Comparison of ENCODE assay signal across 1 cellular context in the genomic region with DNA sequence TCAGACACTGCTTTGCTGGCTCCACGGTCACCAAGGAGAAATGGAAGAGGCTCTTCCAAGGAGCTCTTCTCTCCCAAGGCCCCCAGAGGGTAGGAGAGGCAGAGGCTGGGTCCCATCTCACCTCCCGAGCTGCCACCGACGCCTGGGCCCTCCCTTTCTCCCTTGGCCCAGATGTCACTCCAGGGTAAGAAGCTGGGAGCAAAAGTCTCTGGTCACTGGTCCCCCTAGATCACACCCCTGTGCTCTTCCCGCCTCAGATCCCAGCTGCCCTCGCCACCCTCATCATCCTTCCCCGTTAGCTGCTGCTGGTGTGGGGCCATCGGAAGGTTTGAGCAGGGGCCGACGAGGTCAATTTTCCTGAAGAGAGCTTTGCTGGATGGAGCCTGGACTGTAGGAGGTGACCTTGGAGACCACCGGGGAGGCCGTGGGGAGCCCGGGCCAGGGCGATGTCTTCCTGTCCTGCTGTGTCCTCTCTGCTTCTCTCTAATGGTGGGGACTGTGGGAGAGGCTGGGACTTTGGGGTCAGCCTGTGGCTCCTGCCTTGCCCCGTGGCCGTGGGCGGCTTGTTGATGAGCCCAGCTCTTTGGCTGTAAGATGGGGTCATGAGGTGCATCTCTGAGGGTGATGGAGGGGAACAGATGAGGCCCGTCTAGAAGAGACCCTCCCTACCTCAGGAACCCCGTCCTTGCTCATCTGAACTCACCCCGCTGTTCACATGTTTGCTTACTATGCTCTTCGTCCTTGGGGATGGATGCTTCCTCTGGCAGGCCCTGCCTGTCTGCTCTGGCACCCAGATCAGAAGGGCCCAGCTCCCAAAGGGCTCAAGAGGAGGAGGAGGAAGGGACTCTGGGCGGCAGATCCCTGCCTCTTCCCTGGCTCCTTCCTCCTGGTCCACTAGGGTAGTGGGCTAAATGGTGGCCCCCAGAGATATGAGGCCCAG.
TF ChIP-seq lines count a peak whose summit lies in the region.

No MANE protein-coding gene starts in this region.

TF ChIP-seq in A549, 52 proteins besides CTCF, POLR2A, EP300 and RAD21:
- TF ChIP-seq JUN (IDR thresholded peaks at IDR 0.05) (no peak), ZNF302 (CRISPR knock-in tag; IDR thresholded peaks at IDR 0.05) (no peak), MYC (IDR thresholded peaks at IDR 0.05; ENCODE audit: borderline replicate concordance, low read length) (no peak), POLR2AphosphoS2 (conservative IDR thresholded peaks at IDR 0.05; ENCODE audit: low read length) (no peak), KDM5A (IDR thresholded peaks at IDR 0.05) (no peak), ZC3H11A (IDR thresholded peaks at IDR 0.05) (no peak), CHD2 (IDR thresholded peaks at IDR 0.05; ENCODE audit: low read length, partially characterized antibody) (no peak), ESRRA (IDR thresholded peaks at IDR 0.05; ENCODE audit: borderline replicate concordance, low read length) (no peak), FOSB (CRISPR knock-in tag; IDR thresholded peaks at IDR 0.05) (no peak), HOXA7 (CRISPR knock-in tag; IDR thresholded peaks at IDR 0.05) (no peak), JUNB (IDR thresholded peaks at IDR 0.05) (no peak), TP53 (CRISPR knock-in tag; IDR thresholded peaks at IDR 0.05) (no peak), RCOR1 (IDR thresholded peaks at IDR 0.05; ENCODE audit: low read depth, low read length) (no peak)
- TF ChIP-seq, protein P1, sequence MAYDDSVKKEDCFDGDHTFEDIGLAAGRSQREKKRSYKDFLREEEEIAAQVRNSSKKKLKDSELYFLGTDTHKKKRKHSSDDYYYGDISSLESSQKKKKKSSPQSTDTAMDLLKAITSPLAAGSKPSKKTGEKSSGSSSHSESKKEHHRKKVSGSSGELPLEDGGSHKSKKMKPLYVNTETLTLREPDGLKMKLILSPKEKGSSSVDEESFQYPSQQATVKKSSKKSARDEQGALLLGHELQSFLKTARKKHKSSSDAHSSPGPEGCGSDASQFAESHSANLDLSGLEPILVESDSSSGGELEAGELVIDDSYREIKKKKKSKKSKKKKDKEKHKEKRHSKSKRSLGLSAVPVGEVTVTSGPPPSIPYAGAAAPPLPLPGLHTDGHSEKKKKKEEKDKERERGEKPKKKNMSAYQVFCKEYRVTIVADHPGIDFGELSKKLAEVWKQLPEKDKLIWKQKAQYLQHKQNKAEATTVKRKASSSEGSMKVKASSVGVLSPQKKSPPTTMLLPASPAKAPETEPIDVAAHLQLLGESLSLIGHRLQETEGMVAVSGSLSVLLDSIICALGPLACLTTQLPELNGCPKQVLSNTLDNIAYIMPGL (CRISPR knock-in tag; IDR thresholded peaks at IDR 0.05; ENCODE audit: borderline replicate concordance) = no peak
- TF ChIP-seq, protein P2, sequence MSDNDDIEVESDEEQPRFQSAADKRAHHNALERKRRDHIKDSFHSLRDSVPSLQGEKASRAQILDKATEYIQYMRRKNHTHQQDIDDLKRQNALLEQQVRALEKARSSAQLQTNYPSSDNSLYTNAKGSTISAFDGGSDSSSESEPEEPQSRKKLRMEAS (IDR thresholded peaks at IDR 0.05) = no peak
- TF ChIP-seq, protein P3, sequence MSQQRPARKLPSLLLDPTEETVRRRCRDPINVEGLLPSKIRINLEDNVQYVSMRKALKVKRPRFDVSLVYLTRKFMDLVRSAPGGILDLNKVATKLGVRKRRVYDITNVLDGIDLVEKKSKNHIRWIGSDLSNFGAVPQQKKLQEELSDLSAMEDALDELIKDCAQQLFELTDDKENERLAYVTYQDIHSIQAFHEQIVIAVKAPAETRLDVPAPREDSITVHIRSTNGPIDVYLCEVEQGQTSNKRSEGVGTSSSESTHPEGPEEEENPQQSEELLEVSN (IDR thresholded peaks at IDR 0.05; ENCODE audit: borderline replicate concordance, low read depth) = no peak
- TF ChIP-seq, protein P4, sequence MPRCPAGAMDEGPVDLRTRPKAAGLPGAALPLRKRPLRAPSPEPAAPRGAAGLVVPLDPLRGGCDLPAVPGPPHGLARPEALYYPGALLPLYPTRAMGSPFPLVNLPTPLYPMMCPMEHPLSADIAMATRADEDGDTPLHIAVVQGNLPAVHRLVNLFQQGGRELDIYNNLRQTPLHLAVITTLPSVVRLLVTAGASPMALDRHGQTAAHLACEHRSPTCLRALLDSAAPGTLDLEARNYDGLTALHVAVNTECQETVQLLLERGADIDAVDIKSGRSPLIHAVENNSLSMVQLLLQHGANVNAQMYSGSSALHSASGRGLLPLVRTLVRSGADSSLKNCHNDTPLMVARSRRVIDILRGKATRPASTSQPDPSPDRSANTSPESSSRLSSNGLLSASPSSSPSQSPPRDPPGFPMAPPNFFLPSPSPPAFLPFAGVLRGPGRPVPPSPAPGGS (IDR thresholded peaks at IDR 0.05) = no peak
- TF ChIP-seq, protein P5, sequence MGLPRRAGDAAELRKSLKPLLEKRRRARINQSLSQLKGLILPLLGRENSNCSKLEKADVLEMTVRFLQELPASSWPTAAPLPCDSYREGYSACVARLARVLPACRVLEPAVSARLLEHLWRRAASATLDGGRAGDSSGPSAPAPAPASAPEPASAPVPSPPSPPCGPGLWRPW (IDR thresholded peaks at IDR 0.05) = no peak
- TF ChIP-seq, protein P6, sequence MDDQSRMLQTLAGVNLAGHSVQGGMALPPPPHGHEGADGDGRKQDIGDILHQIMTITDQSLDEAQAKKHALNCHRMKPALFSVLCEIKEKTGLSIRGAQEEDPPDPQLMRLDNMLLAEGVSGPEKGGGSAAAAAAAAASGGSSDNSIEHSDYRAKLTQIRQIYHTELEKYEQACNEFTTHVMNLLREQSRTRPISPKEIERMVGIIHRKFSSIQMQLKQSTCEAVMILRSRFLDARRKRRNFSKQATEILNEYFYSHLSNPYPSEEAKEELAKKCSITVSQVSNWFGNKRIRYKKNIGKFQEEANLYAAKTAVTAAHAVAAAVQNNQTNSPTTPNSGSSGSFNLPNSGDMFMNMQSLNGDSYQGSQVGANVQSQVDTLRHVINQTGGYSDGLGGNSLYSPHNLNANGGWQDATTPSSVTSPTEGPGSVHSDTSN (IDR thresholded peaks at IDR 0.05) = no peak
